ENCODE assay signal across 1 cellular context in the genomic region with DNA sequence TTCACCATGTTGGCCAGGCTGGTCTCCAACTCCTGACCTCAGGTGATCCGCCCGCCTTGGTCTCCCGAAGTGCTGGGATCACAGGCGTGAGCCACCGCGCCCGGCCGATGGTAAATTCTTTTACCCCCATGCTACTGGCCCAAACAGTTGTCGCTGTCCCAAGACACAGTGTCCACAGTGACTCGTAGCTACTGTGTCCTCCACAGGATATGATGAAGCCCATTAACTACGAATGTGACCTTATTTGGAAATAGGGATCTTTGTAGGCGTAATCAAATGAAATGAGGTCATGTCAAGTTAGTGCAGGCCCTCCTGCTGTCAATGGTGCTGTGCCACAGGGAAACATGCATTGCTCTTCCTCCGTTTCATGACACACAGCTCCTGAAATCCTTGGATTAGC.
TF ChIP-seq lines count a peak whose summit lies in the region.

No MANE protein-coding gene starts in this region.

TF ChIP-seq in IMR-90, 13 proteins besides CTCF, POLR2A, EP300 and RAD21:
- TF ChIP-seq NFE2L2 (IDR thresholded peaks at IDR 0.05; ENCODE audit: low read depth, low read length) (no peak), CHD1 (IDR thresholded peaks at IDR 0.05; ENCODE audit: low read depth, low read length) (no peak), BHLHE40 (IDR thresholded peaks at IDR 0.05; ENCODE audit: low read depth, low read length) (no peak), FOS (IDR thresholded peaks at IDR 0.05; ENCODE audit: low read depth, low read length) (no peak), MXI1 (IDR thresholded peaks at IDR 0.05; ENCODE audit: borderline replicate concordance, low read depth, low read length) (no peak), RCOR1 (IDR thresholded peaks at IDR 0.05; ENCODE audit: insufficient replicate concordance, low read length) (no peak), SMC3 (IDR thresholded peaks at IDR 0.05; ENCODE audit: low read depth, low read length) (no peak), CEBPB (IDR thresholded peaks at IDR 0.05; ENCODE audit: low read depth, low read length) (no peak), RFX5 (IDR thresholded peaks at IDR 0.05; ENCODE audit: low read depth, low read length) (no peak), MAZ (IDR thresholded peaks at IDR 0.05; ENCODE audit: borderline replicate concordance, low read depth, low read length) (no peak), MAFK (IDR thresholded peaks at IDR 0.05; ENCODE audit: low read depth, low read length) (no peak)
- TF ChIP-seq, protein P1, sequence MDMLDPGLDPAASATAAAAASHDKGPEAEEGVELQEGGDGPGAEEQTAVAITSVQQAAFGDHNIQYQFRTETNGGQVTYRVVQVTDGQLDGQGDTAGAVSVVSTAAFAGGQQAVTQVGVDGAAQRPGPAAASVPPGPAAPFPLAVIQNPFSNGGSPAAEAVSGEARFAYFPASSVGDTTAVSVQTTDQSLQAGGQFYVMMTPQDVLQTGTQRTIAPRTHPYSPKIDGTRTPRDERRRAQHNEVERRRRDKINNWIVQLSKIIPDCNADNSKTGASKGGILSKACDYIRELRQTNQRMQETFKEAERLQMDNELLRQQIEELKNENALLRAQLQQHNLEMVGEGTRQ (IDR thresholded peaks at IDR 0.05; ENCODE audit: low read depth, low read length) = no peak
- TF ChIP-seq, protein P2, sequence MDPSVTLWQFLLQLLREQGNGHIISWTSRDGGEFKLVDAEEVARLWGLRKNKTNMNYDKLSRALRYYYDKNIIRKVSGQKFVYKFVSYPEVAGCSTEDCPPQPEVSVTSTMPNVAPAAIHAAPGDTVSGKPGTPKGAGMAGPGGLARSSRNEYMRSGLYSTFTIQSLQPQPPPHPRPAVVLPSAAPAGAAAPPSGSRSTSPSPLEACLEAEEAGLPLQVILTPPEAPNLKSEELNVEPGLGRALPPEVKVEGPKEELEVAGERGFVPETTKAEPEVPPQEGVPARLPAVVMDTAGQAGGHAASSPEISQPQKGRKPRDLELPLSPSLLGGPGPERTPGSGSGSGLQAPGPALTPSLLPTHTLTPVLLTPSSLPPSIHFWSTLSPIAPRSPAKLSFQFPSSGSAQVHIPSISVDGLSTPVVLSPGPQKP (IDR thresholded peaks at IDR 0.05; ENCODE audit: borderline replicate concordance, low read depth, low read length) = no peak
